8 cellular contexts compared by ENCODE assay signal in genomic region chr22:29820941-29821789, GRCh38. TPM values are rescaled to one million over a fixed set of nuclear protein-coding genes. Genes with fewer than 3 reads are reported as not detected.
DNase-seq lines count a peak whose midpoint lies in the region; ATAC-seq, FAIRE-seq and TF ChIP-seq lines count a peak whose summit lies in the region.

No MANE protein-coding gene starts in this region.

- H3K4me3 ChIP-seq in GM12878 (no peak overlapping the region), liver (ENCODE audit: low read depth in 1 of 3, low read length in 3 of 3) (no peak overlapping the region), transverse colon (no peak overlapping the region)

- H3K27ac ChIP-seq in GM12878 (ENCODE audit: control insufficient read depth, insufficient read depth) (peak overlapping the region; percentile 70), liver (ENCODE audit: low read depth in 1 of 2, low read length in 2 of 2) (peak overlapping the region; percentile 62 to 68), transverse colon (peak overlapping the region; percentile 53 to 68 (median 65))

- RAD21 ChIA-PET in GM12878 (lab: Charles Lee; ENCODE audit: unreplicated experiment), result interaction anchor here (0.7 to 1.7 kb wide), 4 partner anchors 17 to 184 kb away, joined by 3 to 9 read pairs (median 4); partner anchors contain the start of gene ASCC2

- POLR2A ChIA-PET in GM12878 (lab: Charles Lee), result interaction anchor here (0.8 to 1.5 kb wide), 5 partner anchors 10 to 158 kb away, joined by 3 to 7 read pairs (median 5); partner anchors contain the start of gene ASCC2

- 14% methylated on average over 12 of the region's 12 CpGs for WGBS in GM12878 (ENCODE audit: insufficient coverage, insufficient replicate concordance, low lambda C conversion rate, missing lambda C conversion rate)
- 19% methylated on average over 12 of the region's 12 CpGs for WGBS in liver
- 44 to 48% methylated on average over 5 to 12 of the region's 12 CpGs for WGBS in transverse colon (ENCODE audit: low coverage in 1 of 2), 2 donors

- peak; percentile 95 for FAIRE-seq in GM12878 (lab: Jason Lieb, UNC)

- H3K27me3 ChIP-seq in GM12878 (replicated peaks in 1 of 2; ENCODE audit: control insufficient read depth in 2 of 2, insufficient read depth in 2 of 2, low read length in 1 of 2) (no peaks in the 10 kb centered on the region), liver (ENCODE audit: control insufficient read depth in 4 of 4, insufficient read depth in 4 of 4, low read length in 3 of 4) (no peaks in the 10 kb centered on the region), transverse colon (no peaks in the 10 kb centered on the region)

- H3K9ac ChIP-seq in GM12878 (ENCODE audit: control insufficient read depth, insufficient read depth, low read length) (peak overlapping the region; percentile 26), liver (ENCODE audit: low read depth in 1 of 2, low read length in 2 of 2) (no peak overlapping the region)

- TF ChIP-seq POLR2A in GM12878 (IDR thresholded peaks at IDR 0.05; ENCODE audit: low read depth, low read length) (no peak), transverse colon (IDR thresholded peaks at IDR 0.05) (no peak)

- no peak overlapping the region for H2AFZ ChIP-seq in GM12878 (ENCODE audit: control insufficient read depth, low read depth, low read length)

- ATAC-seq in HG03520 (IDR thresholded peaks at IDR 0.05; ENCODE audit: unreplicated experiment) (peak; percentile 68), GM12878 (peak; percentile 98), HG03139 (IDR thresholded peaks at IDR 0.05; ENCODE audit: unreplicated experiment) (no peak)

- TSS peak; percentile 29 for BruUV-seq in GM12878 (replicated peaks; lab: Mats Ljungman, UMichigan)

- no peaks in the 10 kb centered on the region for H4K20me1 ChIP-seq in GM12878 (ENCODE audit: control insufficient read depth, insufficient read depth)

- SMC1A ChIA-PET in GM12878 (lab: Charles Lee; ENCODE audit: uncharacterized antibody, unreplicated experiment), result interaction anchor here (0.6 to 1.7 kb wide), 6 partner anchors 10 to 535 kb away, joined by 3 to 11 read pairs (median 4); partner anchors contain the start of gene ASCC2

- H3K4me1 ChIP-seq in GM12878 (ENCODE audit: control insufficient read depth, insufficient read depth, low read length) (peaks cover 7% of the 10 kb centered on the region; the same call in 1 of the 2 replicates), liver (ENCODE audit: control insufficient read depth in 4 of 4, insufficient read depth in 4 of 4, low read length in 3 of 4) (peaks cover 17 to 49% (median 43%) of the 10 kb centered on the region in 4 donors), transverse colon (peaks cover 0 to 18% (median 0%) of the 10 kb centered on the region in 4 donors)

- H3K36me3 ChIP-seq in GM12878 (ENCODE audit: control insufficient read depth in 2 of 2, insufficient read depth in 2 of 2, low read length in 1 of 2) (peaks cover 10 to 39% of the 10 kb centered on the region in 2 experiments), liver (ENCODE audit: control insufficient read depth in 4 of 4, insufficient read depth in 3 of 4, low read depth in 1 of 4, low read length in 3 of 4) (peaks cover 7 to 19% (median 18%) of the 10 kb centered on the region in 4 donors), transverse colon (peaks cover 0 to 30% (median 13%) of the 10 kb centered on the region in 4 donors)

- TF ChIP-seq EP300 in GM12878 (IDR thresholded peaks at IDR 0.05; ENCODE audit: borderline replicate concordance in 1 of 2, control insufficient read depth in 1 of 2, low read depth in 2 of 2, low read length in 2 of 2), result no peak; a peak in 1 of 4 replicates
- TF ChIP-seq EP300 in transverse colon (IDR thresholded peaks at IDR 0.05; ENCODE audit: low read depth), result no peak

- TF ChIP-seq RAD21 in GM12878 (IDR thresholded peaks at IDR 0.05; ENCODE audit: insufficient read depth, low read depth, low read length), result 0 out of 2 replicates have a peak, but pooled peaks have one; percentile 7
- TF ChIP-seq RAD21 in liver (IDR thresholded peaks at IDR 0.05), result peak; percentile 49 to 58

- in situ Hi-C loops in GM12878 (cut with MboI), result no loop called here
- in situ Hi-C loops in transverse colon (cut with MboI; ENCODE audit: low pct_ligation_motif_present in 1 of 4, low pct_unique_long_range_greater_than_20kb in 1 of 4, low sequenced_read_pairs in 3 of 4), result loop anchor here in 1 of 4 donors (25.0 kb wide), 1 partner anchor 191 kb away; no protein-coding TSS in a partner anchor

- intact Hi-C loops in GM12878 (cut with micrococcal nuclease; ENCODE audit: unreplicated experiment), result loop anchor here (5.0 kb wide), 1 partner anchor 186 kb away; no protein-coding TSS in a partner anchor
- intact Hi-C loops in transverse colon (cut with DNase I; ENCODE audit: low total_unique reads), result no loop called here

- TF ChIP-seq CTCF in GM12878 (IDR thresholded peaks at IDR 0.05 in 2 of 3, conservative IDR thresholded peaks at IDR 0.05 in 1 of 3; ENCODE audit: control insufficient read depth in 2 of 3, extremely low read depth in 1 of 3, insufficient read depth in 1 of 3, low read depth in 3 of 3, low read length in 3 of 3), result 0 out of 6 replicates have a peak, but pooled peaks of 1 of the 3 experiments have one; percentile 9
- no peak for TF ChIP-seq CTCF in liver (IDR thresholded peaks at IDR 0.05; ENCODE audit: low read depth, low read length, missing input control)
- peak in 2 of 5 experiments; percentile 11 to 20 for TF ChIP-seq CTCF in transverse colon (IDR thresholded peaks at IDR 0.05)

- peak overlapping the region; percentile 35; the same call in 1 of the 2 replicates for H3K4me2 ChIP-seq in GM12878 (ENCODE audit: control insufficient read depth, insufficient read depth)

- DNase-seq in stimulated activated CD4-positive, alpha-beta T cell treated with anti-CD3 and anti-CD28 coated beads, Interleukin-12 subunit alpha, Interleukin-12 subunit beta, amount 100 ng/mL, for 4 hours, result peak; percentile 8
- DNase-seq in stimulated activated CD4-positive, alpha-beta T cell treated with anti-CD3 and anti-CD28 coated beads, Interleukin-4, amount 100 ng/mL, for 4 hours, result no peak
- DNase-seq in OCI-M1 (lab: John Stamatoyannopoulos, UW) (peak; percentile 99), GM12878 (ENCODE audit: low read depth, low spot score) (peak; percentile 82), transverse colon (peak; percentile 87)

- CTCF ChIA-PET in GM12878 (lab: Yijun Ruan, JAX), result interaction anchor here (0.5 to 1.2 kb wide), 4 partner anchors 93 to 1885 kb away, joined by 3 to 5 read pairs (median 3); no protein-coding TSS in a partner anchor

- no peaks in the 10 kb centered on the region for H3K79me2 ChIP-seq in GM12878 (ENCODE audit: control insufficient read depth, insufficient read depth, low read length)

- H3K9me3 ChIP-seq in GM12878 (replicated peaks; ENCODE audit: control insufficient read depth, insufficient read depth, low read length), result no peaks in the 10 kb centered on the region
- no peaks in the 10 kb centered on the region for H3K9me3 ChIP-seq in liver (ENCODE audit: control insufficient read depth in 4 of 4, low read length in 3 of 4)
- H3K9me3 ChIP-seq in transverse colon, result no peaks in the 10 kb centered on the region

RNA-seq across cellular contexts. Expression of gene ASCC2, which starts 16.9 kb away (rescaled TPM):
- 109 and 129 TPM in 2 replicates for total RNA-seq in GM12878 (2013; cell fraction: nucleolus; rRNA removed)
- total RNA-seq in GM12878 (2014; rRNA removed) (37.4 and 47.0 TPM in 2 replicates), GM12878 (2014; rRNA removed; fragmentation: Illumina TruSeq; extraction: Trizol) (38.3 and 39.1 TPM in 2 replicates), GM12878 (2021) (62.1 and 67.9 TPM in 2 replicates), liver (10 to 100 TPM; 36.0 to 43.7 TPM), transverse colon (10 to 100 TPM; 46.8 to 69.4 (median 62.2) TPM)
- polyA plus RNA-seq in GM12878 (2011; ENCODE audit: low read depth), result 30.0 TPM
- polyA plus RNA-seq in GM12878 (2011; rRNA removed) (27.1 and 53.0 TPM in 2 replicates), GM12878 (2014; fragmentation: Illumina TruSeq; extraction: Trizol) (51.0 and 60.1 TPM in 2 replicates), GM12878 (2014; fragmentation: Nextera tagmentation; extraction: Ambion mirVana) (1 to 10 TPM; 5.3 to 6.4 TPM), GM12878 (2014; rRNA removed) (60.7 and 61.9 TPM in 2 replicates), GM12878 (2016; fragmentation: Nextera tagmentation; extraction: Ambion mirVana) (10 to 100 TPM; 89.0 to 91.4 TPM), liver (10 to 100 TPM; 34.6 to 41.4 TPM)
- 60.6 and 63.1 TPM in 2 replicates for polyA plus RNA-seq in GM12878 (2011; cell fraction: cytosol; rRNA removed)
- polyA plus RNA-seq in GM12878 (2011; cell fraction: nucleus; rRNA removed), result 87.3 and 103 TPM in 2 replicates
- polyA plus RNA-seq in GM12878 (2012), result 42.4 and 48.3 TPM in 2 replicates
- polyA minus RNA-seq in GM12878 (2011; rRNA and poly(A)+ RNA removed), result 63.0 and 100 TPM in 2 replicates
- 22.6 and 28.3 TPM in 2 replicates for polyA minus RNA-seq in GM12878 (2011; cell fraction: cytosol; rRNA and poly(A)+ RNA removed)
- 49.1 and 96.4 TPM in 2 replicates for polyA minus RNA-seq in GM12878 (2011; cell fraction: nucleus; rRNA and poly(A)+ RNA removed)

RNA-seq across cellular contexts. Expression of gene UQCR10, which starts 54.0 kb away (rescaled TPM):
- 12.0 and 13.8 TPM in 2 replicates for total RNA-seq in GM12878 (2013; cell fraction: nucleolus; rRNA removed)
- total RNA-seq in GM12878 (2014; rRNA removed) (197 and 199 TPM in 2 replicates), GM12878 (2014; rRNA removed; fragmentation: Illumina TruSeq; extraction: Trizol) (219 and 220 TPM in 2 replicates), GM12878 (2021) (134 and 144 TPM in 2 replicates), liver (10 to 100 TPM; 40.2 to 70.6 TPM), transverse colon (100 to 1,000 TPM in 1 of 4 donors, 10 to 100 TPM in 3; 22.4 to 139 (median 47.3) TPM)
- 209 TPM for polyA plus RNA-seq in GM12878 (2011; ENCODE audit: low read depth)
- polyA plus RNA-seq in GM12878 (2011; rRNA removed) (109 and 208 TPM in 2 replicates), GM12878 (2014; fragmentation: Illumina TruSeq; extraction: Trizol) (46.6 and 160 TPM in 2 replicates), GM12878 (2014; fragmentation: Nextera tagmentation; extraction: Ambion mirVana) (1,000 to 10,000 TPM in 1 of 2 experiments, 100 to 1,000 TPM in 1; 947 to 1,021 TPM), GM12878 (2014; rRNA removed) (177 and 220 TPM in 2 replicates), GM12878 (2016; fragmentation: Nextera tagmentation; extraction: Ambion mirVana) (100 to 1,000 TPM; 538 to 555 TPM), liver (100 to 1,000 TPM; 133 to 243 TPM)
- polyA plus RNA-seq in GM12878 (2011; cell fraction: cytosol; rRNA removed), result 231 and 307 TPM in 2 replicates
- polyA plus RNA-seq in GM12878 (2011; cell fraction: nucleus; rRNA removed), result 103 and 164 TPM in 2 replicates
- 140 and 165 TPM in 2 replicates for polyA plus RNA-seq in GM12878 (2012)
- polyA minus RNA-seq in GM12878 (2011; rRNA and poly(A)+ RNA removed), result 72.2 and 98.5 TPM in 2 replicates
- polyA minus RNA-seq in GM12878 (2011; cell fraction: cytosol; rRNA and poly(A)+ RNA removed), result 54.5 and 54.7 TPM in 2 replicates
- 41.2 and 69.8 TPM in 2 replicates for polyA minus RNA-seq in GM12878 (2011; cell fraction: nucleus; rRNA and poly(A)+ RNA removed)

RNA-seq across cellular contexts. Expression of gene ZMAT5, which starts 54.4 kb away (rescaled TPM):
- 6.0 and 6.6 TPM in 2 replicates for total RNA-seq in GM12878 (2013; cell fraction: nucleolus; rRNA removed)
- total RNA-seq in GM12878 (2014; rRNA removed), result 25.4 and 28.7 TPM in 2 replicates
- 15.3 and 17.3 TPM in 2 replicates for total RNA-seq in GM12878 (2014; rRNA removed; fragmentation: Illumina TruSeq; extraction: Trizol)
- 23.1 and 25.7 TPM in 2 replicates for total RNA-seq in GM12878 (2021)
- polyA plus RNA-seq in GM12878 (2011; ENCODE audit: low read depth), result 10.5 TPM
- polyA plus RNA-seq in GM12878 (2011; rRNA removed), result 11.2 and 20.8 TPM in 2 replicates
- 31.4 and 33.6 TPM in 2 replicates for polyA plus RNA-seq in GM12878 (2011; cell fraction: cytosol; rRNA removed)
- polyA plus RNA-seq in GM12878 (2011; cell fraction: nucleus; rRNA removed), result 19.9 and 22.5 TPM in 2 replicates
- polyA plus RNA-seq in GM12878 (2012), result 16.5 and 20.3 TPM in 2 replicates
- 5.7 and 15.6 TPM in 2 replicates for polyA plus RNA-seq in GM12878 (2014; fragmentation: Illumina TruSeq; extraction: Trizol)
- 10 to 100 TPM in 1 of 2 experiments, 1 to 10 TPM in 1; 2.3 to 10.4 TPM for polyA plus RNA-seq in GM12878 (2014; fragmentation: Nextera tagmentation; extraction: Ambion mirVana)
- polyA plus RNA-seq in GM12878 (2014; rRNA removed), result 30.7 and 32.0 TPM in 2 replicates
- 10 to 100 TPM; 38.1 to 43.0 TPM for polyA plus RNA-seq in GM12878 (2016; fragmentation: Nextera tagmentation; extraction: Ambion mirVana)
- 5.6 and 9.8 TPM in 2 replicates for polyA minus RNA-seq in GM12878 (2011; rRNA and poly(A)+ RNA removed)
- polyA minus RNA-seq in GM12878 (2011; cell fraction: cytosol; rRNA and poly(A)+ RNA removed), result 2.9 and 5.4 TPM in 2 replicates
- 3.0 and 3.3 TPM in 2 replicates for polyA minus RNA-seq in GM12878 (2011; cell fraction: nucleus; rRNA and poly(A)+ RNA removed)
- total RNA-seq in liver, result 10 to 100 TPM in 1 of 2 donors, 1 to 10 TPM in 1; 9.2 to 12.1 TPM
- 10 to 100 TPM; 14.9 to 18.8 TPM for polyA plus RNA-seq in liver
- 10 to 100 TPM in 3 of 4 donors, not detected in 1; 13.8 to 20.2 (median 19.1) TPM for total RNA-seq in transverse colon

Comparison
In these comparisons a context has a peak if more than half of its experiments do, and no peak if none do; other contexts are left out.
1. DNase-seq: peak in stimulated activated CD4-positive, alpha-beta T cell treated with anti-CD3 and anti-CD28 coated beads, Interleukin-12 subunit alpha, Interleukin-12 subunit beta, amount 100 ng/mL, for 4 hours (single experiment), OCI-M1 (single experiment), GM12878 (single experiment) and transverse colon (single experiment); none in stimulated activated CD4-positive, alpha-beta T cell treated with anti-CD3 and anti-CD28 coated beads, Interleukin-4, amount 100 ng/mL, for 4 hours (0 of 2).
2. Peak in every context shown above with its lines, with median percentiles within 50 percentile points of each other: H3K27ac ChIP-seq.